8 cellular contexts compared by ENCODE assay signal in genomic region chr7:2760098-2760889, GRCh38.
DNase-seq lines count a peak whose midpoint lies in the region; ATAC-seq, FAIRE-seq and TF ChIP-seq lines count a peak whose summit lies in the region.

No MANE protein-coding gene starts in this region.

- ATAC-seq in A549 (peak; percentile 66 to 82), HG02840 (IDR thresholded peaks at IDR 0.05; ENCODE audit: low FRiP score, unreplicated experiment) (no peak)
- ATAC-seq in stimulated activated memory B cell treated with anti-CD40 and anti-IgM and Interleukin-4, amounts not matched to agents 10 μg/mL and 1 μg/mL and 100 μg/mL, for 72 hours: no peak
- ATAC-seq in activated naive CD4-positive, alpha-beta T cell treated with anti-CD3 and anti-CD28 coated beads, Interleukin-2, amount 50 U/mL, for 72 hours: no peak

- no peak for TF ChIP-seq POLR2A in A549 (IDR thresholded peaks at IDR 0.05; ENCODE audit: low read length)

- peaks cover 54% of the 10 kb centered on the region for H3K36me3 Mint-ChIP-seq in stimulated activated memory B cell treated with anti-CD40 and anti-IgM and Interleukin-4, amounts not matched to agents 10 μg/mL and 1 μg/mL and 100 μg/mL, for 72 hours
- H3K36me3 Mint-ChIP-seq in activated naive CD4-positive, alpha-beta T cell treated with anti-CD3 and anti-CD28 coated beads, Interleukin-2, amount 50 U/mL, for 72 hours: peaks cover 0 to 16% of the 10 kb centered on the region in 2 donors

- DNase-seq in A549 (ENCODE audit: low read depth in 1 of 2, low spot score in 1 of 2): peak; percentile 66 to 87
- peak; percentile 18 for DNase-seq in GM04504 (ENCODE audit: low read depth)
- DNase-seq in NCI-H345 (lab: John Stamatoyannopoulos, UW): peak; percentile 71
- peak; percentile 53 for DNase-seq in brain microvascular endothelial cell
- peak; percentile 80 for DNase-seq in kidney
- no peak for DNase-seq in activated naive CD4-positive, alpha-beta T cell treated with anti-CD3 and anti-CD28 coated beads, Interleukin-2, amount 50 U/mL, for 72 hours (ENCODE audit: low spot score in 2 of 2)

- TF ChIP-seq RAD21 in A549 (conservative IDR thresholded peaks at IDR 0.05 in 1 of 2, IDR thresholded peaks at IDR 0.05 in 1 of 2): peak; percentile 44 to 45

- H3K4me1 Mint-ChIP-seq in stimulated activated memory B cell treated with anti-CD40 and anti-IgM and Interleukin-4, amounts not matched to agents 10 μg/mL and 1 μg/mL and 100 μg/mL, for 72 hours: peaks cover 52% of the 10 kb centered on the region

- CTCF ChIA-PET in A549 (lab: Yijun Ruan, JAX): interaction anchor here (0.6 to 3.8 kb wide), 12 partner anchors 11 to 110 kb away, joined by 3 to 15 read pairs (median 4); no protein-coding TSS in a partner anchor

- no peak for FAIRE-seq in A549 (lab: Jason Lieb, UNC)
- no peak for FAIRE-seq in kidney (lab: Jason Lieb, UNC)

- H3K9me3 Mint-ChIP-seq in stimulated activated memory B cell treated with anti-CD40 and anti-IgM and Interleukin-4, amounts not matched to agents 10 μg/mL and 1 μg/mL and 100 μg/mL, for 72 hours: no peaks in the 10 kb centered on the region
- H3K9me3 Mint-ChIP-seq in activated naive CD4-positive, alpha-beta T cell treated with anti-CD3 and anti-CD28 coated beads, Interleukin-2, amount 50 U/mL, for 72 hours: no peaks in the 10 kb centered on the region

- H3K27ac Mint-ChIP-seq in stimulated activated memory B cell treated with anti-CD40 and anti-IgM and Interleukin-4, amounts not matched to agents 10 μg/mL and 1 μg/mL and 100 μg/mL, for 72 hours: peak overlapping the region; percentile 45
- no peak overlapping the region for H3K27ac Mint-ChIP-seq in activated naive CD4-positive, alpha-beta T cell treated with anti-CD3 and anti-CD28 coated beads, Interleukin-2, amount 50 U/mL, for 72 hours

- H3K9ac ChIP-seq in kidney (ENCODE audit: low read length in 2 of 2): no peak overlapping the region

- POLR2A ChIA-PET in A549 (lab: Yijun Ruan, JAX): interaction anchor here (0.6 kb wide), 1 partner anchor 43 kb away, joined by 4 read pairs; no protein-coding TSS in a partner anchor

- TF ChIP-seq CTCF in A549 (IDR thresholded peaks at IDR 0.05): no peak; the same call in 2 of the 3 replicates
- peak; percentile 67 for TF ChIP-seq CTCF in brain microvascular endothelial cell (IDR thresholded peaks at IDR 0.05; ENCODE audit: low read depth, low read length, missing control alignments)
- no peak for TF ChIP-seq CTCF in kidney (IDR thresholded peaks at IDR 0.05; ENCODE audit: borderline replicate concordance, extremely low read depth, insufficient read depth)

- in situ Hi-C loops in brain microvascular endothelial cell (cut with HindIII; ENCODE audit: low pct_ligation_motif_present, low sequenced_read_pairs): no loop called here

- no peaks in the 10 kb centered on the region for H3K27me3 Mint-ChIP-seq in stimulated activated memory B cell treated with anti-CD40 and anti-IgM and Interleukin-4, amounts not matched to agents 10 μg/mL and 1 μg/mL and 100 μg/mL, for 72 hours

- WGBS in A549 (ENCODE audit: missing lambda C conversion rate): 14% methylated on average over 22 of the region's 22 CpGs

- H3K27me3 ChIP-seq in brain microvascular endothelial cell (replicated peaks): no peaks in the 10 kb centered on the region

- peaks cover 48% of the 10 kb centered on the region for H3K4me1 ChIP-seq in A549
- peaks cover 11 to 35% of the 10 kb centered on the region in 2 donors for H3K4me1 ChIP-seq in kidney (ENCODE audit: control insufficient read depth in 1 of 2, insufficient read depth in 1 of 2, low read depth in 1 of 2, low read length in 2 of 2)

- no peak overlapping the region for H3K4me3 Mint-ChIP-seq in stimulated activated memory B cell treated with anti-CD40 and anti-IgM and Interleukin-4, amounts not matched to agents 10 μg/mL and 1 μg/mL and 100 μg/mL, for 72 hours

- H3K27ac ChIP-seq in A549 (peak overlapping the region; percentile 92 to 95), brain microvascular endothelial cell (peak overlapping the region; percentile 10), kidney (ENCODE audit: low read depth in 2 of 2, low read length in 2 of 2) (peak overlapping the region in 1 of 2 donors; percentile 18)

- no peaks in the 10 kb centered on the region for H3K36me3 ChIP-seq in brain microvascular endothelial cell (replicated peaks)
- H3K36me3 ChIP-seq in kidney (ENCODE audit: control insufficient read depth in 1 of 2, insufficient read depth in 2 of 2, low read length in 2 of 2): no peaks in the 10 kb centered on the region

- no peak for TF ChIP-seq EP300 in A549 (IDR thresholded peaks at IDR 0.05)

- H3K4me3 ChIP-seq in A549 (no peak overlapping the region), brain microvascular endothelial cell (ENCODE audit: low read depth, low read length) (no peak overlapping the region), kidney (ENCODE audit: low read length in 2 of 2) (peak overlapping the region in 1 of 2 donors; percentile 19)

- H3K9me3 ChIP-seq in A549 (no peaks in the 10 kb centered on the region), kidney (ENCODE audit: control insufficient read depth in 1 of 2, low read length in 2 of 2) (no peaks in the 10 kb centered on the region)

- intact Hi-C loops in kidney (cut with DNase I): no loop called here

- peak overlapping the region; percentile 93 for H3K4me2 ChIP-seq in A549

TF ChIP-seq in A549, 52 proteins besides CTCF, POLR2A, EP300 and RAD21:
- TF ChIP-seq TP53 (CRISPR knock-in tag; IDR thresholded peaks at IDR 0.05): no peak
- TF ChIP-seq ZNF302 (CRISPR knock-in tag; IDR thresholded peaks at IDR 0.05): no peak
- TF ChIP-seq TFCP2L1 (CRISPR knock-in tag; IDR thresholded peaks at IDR 0.05): no peak
- no peak for TF ChIP-seq EHMT2 (IDR thresholded peaks at IDR 0.05; ENCODE audit: low read depth)
- peak; percentile 53 for TF ChIP-seq BHLHE40 (IDR thresholded peaks at IDR 0.05; ENCODE audit: low read depth, low read length)
- peak; percentile 35; the same call in 2 of the 3 replicates for TF ChIP-seq SMC3 (IDR thresholded peaks at IDR 0.05)
- no peak for TF ChIP-seq CEBPB (IDR thresholded peaks at IDR 0.05)
- no peak for TF ChIP-seq CBX8 (IDR thresholded peaks at IDR 0.05)
- TF ChIP-seq HOXB5 (CRISPR knock-in tag; IDR thresholded peaks at IDR 0.05): no peak
- peak; percentile 62 for TF ChIP-seq USF2 (IDR thresholded peaks at IDR 0.05)
- TF ChIP-seq MAZ (IDR thresholded peaks at IDR 0.05; ENCODE audit: borderline replicate concordance, low read depth, low read length): no peak
- TF ChIP-seq PHF8 (IDR thresholded peaks at IDR 0.05; ENCODE audit: borderline replicate concordance, low read depth): no peak

Comparison
In these comparisons a context has a peak if more than half of its experiments do, and no peak if none do; other contexts are left out.
1. ATAC-seq: peak in A549 (2 of 2); none in stimulated activated memory B cell treated with anti-CD40 and anti-IgM and Interleukin-4, amounts not matched to agents 10 μg/mL and 1 μg/mL and 100 μg/mL, for 72 hours (single experiment), HG02840 (single experiment) and activated naive CD4-positive, alpha-beta T cell treated with anti-CD3 and anti-CD28 coated beads, Interleukin-2, amount 50 U/mL, for 72 hours (0 of 2).
2. DNase-seq: peak in A549 (2 of 2), GM04504 (single experiment), NCI-H345 (single experiment), brain microvascular endothelial cell (single experiment) and kidney (single experiment); none in activated naive CD4-positive, alpha-beta T cell treated with anti-CD3 and anti-CD28 coated beads, Interleukin-2, amount 50 U/mL, for 72 hours (0 of 2).